ENCODE assay signal across 8 cellular contexts in genomic region chr1:30744060-30744756, GRCh38. TPM values are rescaled to one million over a fixed set of nuclear protein-coding genes. Genes with fewer than 3 reads are reported as not detected.
DNase-seq lines count a peak whose midpoint lies in the region; ATAC-seq, FAIRE-seq and TF ChIP-seq lines count a peak whose summit lies in the region.

No MANE protein-coding gene starts in this region.

- TF ChIP-seq CTCF in A549 (IDR thresholded peaks at IDR 0.05) = no peak
- no peak for TF ChIP-seq CTCF in KMS-11 (conservative IDR thresholded peaks at IDR 0.05; ENCODE audit: low read depth, low read length)
- TF ChIP-seq CTCF in dorsolateral prefrontal cortex (IDR thresholded peaks at IDR 0.05 in 54 of 56, conservative IDR thresholded peaks at IDR 0.05 in 2 of 56; ENCODE audit: low read depth in 1 of 56, partially characterized antibody in 56 of 56) = no peak
- TF ChIP-seq CTCF in tibial nerve (IDR thresholded peaks at IDR 0.05) = no peak

- peaks cover 9% of the 10 kb centered on the region; the same call in 2 of the 3 replicates for H3K4me1 ChIP-seq in A549
- peaks cover 67% of the 10 kb centered on the region for H3K4me1 ChIP-seq in KMS-11 (ENCODE audit: low read depth, poor library complexity, severe bottlenecking)
- H3K4me1 ChIP-seq in tibial nerve = peaks cover 0 to 67% (median 19%) of the 10 kb centered on the region in 4 donors

- H3K27ac ChIP-seq in A549 (no peak overlapping the region), KMS-11 (peak overlapping the region; percentile 90), dorsolateral prefrontal cortex (peak overlapping the region in 45 of 59 donors; percentile 0 to 100 (median 58)), tibial nerve (peak overlapping the region in 2 of 4 donors; percentile 11 to 59)

- TF ChIP-seq EP300 in A549 (IDR thresholded peaks at IDR 0.05) (no peak), tibial nerve (IDR thresholded peaks at IDR 0.05) (no peak)

- H4K20me1 ChIP-seq in KMS-11 (ENCODE audit: insufficient read depth) = no peaks in the 10 kb centered on the region

- H3K4me3 ChIP-seq in A549 (no peak overlapping the region), KMS-11 (IDR thresholded peaks at IDR 0.05; ENCODE audit: insufficient read depth, low read depth, low read length) (peak overlapping the region; percentile 44), dorsolateral prefrontal cortex (no peak overlapping the region), tibial nerve (peak overlapping the region in 1 of 4 donors; percentile 1)

- peak overlapping the region; percentile 62; the same call in 1 of the 2 replicates for H3K9ac ChIP-seq in KMS-11

- intact Hi-C loops in dorsolateral prefrontal cortex (cut with DNase I) = no loop called here

- TF ChIP-seq POLR2A in A549 (IDR thresholded peaks at IDR 0.05; ENCODE audit: low read length) (no peak), GM19099 (IDR thresholded peaks at IDR 0.05; ENCODE audit: extremely low read depth, insufficient read length, low read depth) (peak; percentile 53), tibial nerve (IDR thresholded peaks at IDR 0.05) (no peak)

- H3K27me3 ChIP-seq in KMS-11 (ENCODE audit: insufficient read depth, low read depth) = no peaks in the 10 kb centered on the region; the same call in 1 of the 2 replicates
- no peaks in the 10 kb centered on the region for H3K27me3 ChIP-seq in dorsolateral prefrontal cortex
- H3K27me3 ChIP-seq in tibial nerve = no peaks in the 10 kb centered on the region

- no peaks in the 10 kb centered on the region; the same call in 1 of the 2 replicates for H3K79me2 ChIP-seq in KMS-11 (ENCODE audit: insufficient read depth, low read depth)

- CTCF ChIA-PET in A549 (lab: Yijun Ruan, JAX) = interaction anchor here (0.7 to 2.5 kb wide), 3 partner anchors 24 to 57 kb away, joined by 3 to 9 read pairs (median 4); no protein-coding TSS in a partner anchor

- H3K4me2 ChIP-seq in A549 = no peak overlapping the region
- H3K4me2 ChIP-seq in KMS-11 = peak overlapping the region; percentile 95

- no peaks in the 10 kb centered on the region for H3K36me3 ChIP-seq in KMS-11 (ENCODE audit: insufficient read depth)
- H3K36me3 ChIP-seq in tibial nerve = no peaks in the 10 kb centered on the region

- no peak overlapping the region for H2AFZ ChIP-seq in KMS-11 (ENCODE audit: low read depth)

- WGBS in A549 (ENCODE audit: missing lambda C conversion rate) = 68% methylated on average over 7 of the region's 7 CpGs
- 80 to 84% methylated on average over 7 of the region's 7 CpGs for WGBS in tibial nerve, 2 donors

- POLR2A ChIA-PET in A549 (lab: Yijun Ruan, JAX) = no interaction called here

- ATAC-seq in A549 (no peak), HG03342 (IDR thresholded peaks at IDR 0.05; ENCODE audit: unreplicated experiment) (no peak)

- no peak for DNase-seq in A549 (ENCODE audit: low read depth in 1 of 2, low spot score in 1 of 2)
- DNase-seq in dorsolateral prefrontal cortex = no peak
- DNase-seq in MV-4-11 (lab: John Stamatoyannopoulos, UW) = no peak
- no peak for DNase-seq in tibial nerve (ENCODE audit: low spot score in 2 of 2)
- no peak for DNase-seq in medulla oblongata (ENCODE audit: extremely low spot score)

- no peak for FAIRE-seq in A549 (lab: Jason Lieb, UNC)

- H3K9me3 ChIP-seq in A549 (no peaks in the 10 kb centered on the region), tibial nerve (no peaks in the 10 kb centered on the region)

- TF ChIP-seq RAD21 in A549 (conservative IDR thresholded peaks at IDR 0.05 in 1 of 2, IDR thresholded peaks at IDR 0.05 in 1 of 2) = no peak

TF ChIP-seq in A549, 52 proteins besides CTCF, POLR2A, EP300 and RAD21:
- TF ChIP-seq ZFP36 (IDR thresholded peaks at IDR 0.05; ENCODE audit: borderline replicate concordance, partially characterized antibody) (peak; percentile 8), HOXA7 (CRISPR knock-in tag; IDR thresholded peaks at IDR 0.05) (no peak)

RNA-seq across cellular contexts. Expression of gene LAPTM5, which starts 13.4 kb away (rescaled TPM):
- 0.20 and 0.22 TPM in 2 replicates for polyA plus RNA-seq in A549 (2011; rRNA removed)
- 0.15 and 0.17 TPM in 2 replicates for polyA plus RNA-seq in A549 (2012; cell fraction: cytosol; rRNA removed)
- polyA plus RNA-seq in A549 (2012; cell fraction: nucleus; rRNA removed) = 0.11 and 0.12 TPM in 2 replicates
- polyA plus RNA-seq in A549 (2017; fragmentation: RNase III; extraction: RNeasy Plus Mini Kit Qiagen cat#74134 plus additional on column Dnase treatment) = 0.06 to 0.26 TPM (median 0.09 TPM) in 3 replicates
- 0.29 and 0.63 TPM in 2 replicates for polyA minus RNA-seq in A549 (2011; rRNA and poly(A)+ RNA removed)
- total RNA-seq in dorsolateral prefrontal cortex = 100 to 1,000 TPM in 2 of 120 experiments, 10 to 100 TPM in 116, 1 to 10 TPM in 2; 8.8 to 116 (median 32.9) TPM
- 10 to 100 TPM; 21.1 to 67.8 (median 43.1) TPM for total RNA-seq in tibial nerve

RNA-seq across cellular contexts. Expression of gene MATN1, which starts 20.8 kb away (rescaled TPM):
- polyA plus RNA-seq in A549 (2011; rRNA removed) (0.05 TPM in 1 of 2 replicates, not detected in the other), A549 (2017; fragmentation: RNase III; extraction: RNeasy Plus Mini Kit Qiagen cat#74134 plus additional on column Dnase treatment) (0.05 to 0.17 TPM (median 0.10 TPM) in 3 replicates)
- 0.04 and 0.07 TPM in 2 replicates for polyA plus RNA-seq in A549 (2012; cell fraction: cytosol; rRNA removed)
- 0.31 and 0.59 TPM in 2 replicates for polyA plus RNA-seq in A549 (2012; cell fraction: nucleus; rRNA removed)
- 0.10 TPM in 1 of 2 replicates, not detected in the other for polyA minus RNA-seq in A549 (2011; rRNA and poly(A)+ RNA removed)
- total RNA-seq in dorsolateral prefrontal cortex (1 to 10 TPM in 16 of 120 experiments, under 1 TPM in 94, not detected in 10; 0.11 to 2.4 (median 0.50) TPM), tibial nerve (not detected)

Comparison
In these comparisons a context has a peak if more than half of its experiments do, and no peak if none do; other contexts are left out.
1. H3K27ac ChIP-seq: peak in KMS-11 (single experiment) and dorsolateral prefrontal cortex (45 of 59); none in A549 (0 of 2).